19 cellular contexts compared by ENCODE assay signal in the genomic region with DNA sequence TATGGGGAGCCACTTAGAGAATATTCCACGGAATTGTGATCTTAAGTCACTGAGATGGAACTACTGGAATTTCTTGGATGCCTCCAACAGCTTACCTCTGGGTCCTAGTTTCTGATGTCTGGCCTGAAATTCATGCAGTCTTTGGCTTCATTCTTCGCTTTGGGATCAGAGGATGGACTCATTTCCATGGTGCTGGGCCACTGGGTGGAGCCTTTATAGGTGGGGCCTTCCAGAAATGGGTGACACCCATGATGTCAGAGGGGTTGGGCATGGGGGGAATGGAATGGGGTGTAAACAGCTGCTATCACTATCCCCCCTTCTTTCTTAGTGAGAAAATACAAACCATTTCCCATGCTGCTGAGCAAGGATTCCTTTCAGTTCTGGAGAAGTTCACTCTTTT.
A peak's percentile ranks its signal among the peaks of the same experiment; 100 is the strongest.
DNase-seq lines count a peak whose midpoint lies in the region; ATAC-seq and TF ChIP-seq lines count a peak whose summit lies in the region.
"Had no signal": no experiment of that assay in that cellular context is flagged by ENCODE, and none has a peak within 500 bp of the region (broad histone marks: within the 10 kb centered on the region; RNA-seq: fewer than 3 reads in every experiment).

No MANE protein-coding gene starts in this region.

- peak; percentile 74 for ATAC-seq in gastroesophageal sphincter
- no peak for ATAC-seq in GM18868 (IDR thresholded peaks at IDR 0.05; ENCODE audit: unreplicated experiment)
- ATAC-seq: HepG2, PC-3 had no signal

- peak overlapping the region; percentile 53 to 61 for H3K27ac ChIP-seq in ascending aorta
- no peak overlapping the region for H3K27ac ChIP-seq in gastroesophageal sphincter
- peak overlapping the region in 2 of 3 donors; percentile 43 to 69 for H3K27ac ChIP-seq in thyroid gland
- H3K27ac ChIP-seq: C4-2B had no signal

- H3K9me3 ChIP-seq in ascending aorta (no peaks in the 10 kb centered on the region), gastroesophageal sphincter (no peaks in the 10 kb centered on the region), thyroid gland (no peaks in the 10 kb centered on the region)

- peaks cover 11% of the 10 kb centered on the region for H3K9me3 Mint-ChIP-seq in mesothelial cell of epicardium
- H3K9me3 Mint-ChIP-seq: HFFc6 had no signal

- DNase-seq in ascending aorta (ENCODE audit: low spot score in 2 of 2), result no peak
- no peak for DNase-seq in mesothelial cell of epicardium (ENCODE audit: low spot score in 2 of 2, unreplicated experiment in 2 of 2)
- no peak for DNase-seq in thyroid gland
- no peak for DNase-seq in anterior cingulate cortex (lab: John Stamatoyannopoulos, UW)
- no peak for DNase-seq in NCI-H1105 treated with DMSO at 0.1 percent for 48 hours (lab: John Stamatoyannopoulos, UW)
- DNase-seq: AML-193, DND-41, H7, HFFc6, KBM-7, NCI-H187, NCI-H345, NCI-H524 treated with DMSO at 0.1 percent for 48 hours, PC-3, RPMI8226 had no signal

- TF ChIP-seq CTCF in ascending aorta (IDR thresholded peaks at IDR 0.05), result no peak
- TF ChIP-seq CTCF in gastroesophageal sphincter (IDR thresholded peaks at IDR 0.05), result no peak
- TF ChIP-seq CTCF in mesothelial cell of epicardium (IDR thresholded peaks at IDR 0.05; ENCODE audit: unreplicated experiment), result no peak
- TF ChIP-seq CTCF in thyroid gland (IDR thresholded peaks at IDR 0.05), result no peak

- peaks cover 3% of the 10 kb centered on the region for H3K36me3 Mint-ChIP-seq in mesothelial cell of epicardium

- peak overlapping the region; percentile 88 for H3K27ac Mint-ChIP-seq in mesothelial cell of epicardium
- H3K27ac Mint-ChIP-seq: HFFc6 had no signal

- 42 to 57% methylated on average over 2 of the region's 2 CpGs for WGBS in gastroesophageal sphincter (ENCODE audit: low coverage in 1 of 2), 2 donors
- WGBS in thyroid gland, 2 donors, result 60 to 64% methylated on average over 2 of the region's 2 CpGs

- TF ChIP-seq EP300 in gastroesophageal sphincter (IDR thresholded peaks at IDR 0.05), result no peak

- H3K4me3 Mint-ChIP-seq in mesothelial cell of epicardium, result no peak overlapping the region
- H3K4me3 Mint-ChIP-seq: HFFc6 had no signal

- H3K4me1 ChIP-seq in ascending aorta (peaks cover 0 to 18% of the 10 kb centered on the region in 2 donors), gastroesophageal sphincter (no peaks in the 10 kb centered on the region), thyroid gland (peaks cover 9 to 25% of the 10 kb centered on the region in 2 donors)

- TF ChIP-seq POLR2A in gastroesophageal sphincter (IDR thresholded peaks at IDR 0.05) (no peak), thyroid gland (IDR thresholded peaks at IDR 0.05) (no peak)

- H3K4me1 Mint-ChIP-seq in mesothelial cell of epicardium, result peaks cover 32% of the 10 kb centered on the region

- H3K27me3 ChIP-seq in ascending aorta, result no peaks in the 10 kb centered on the region
- H3K27me3 ChIP-seq in gastroesophageal sphincter, result no peaks in the 10 kb centered on the region
- H3K27me3 ChIP-seq in thyroid gland, result no peaks in the 10 kb centered on the region

- H3K36me3 ChIP-seq in ascending aorta (no peaks in the 10 kb centered on the region), gastroesophageal sphincter (no peaks in the 10 kb centered on the region), thyroid gland (no peaks in the 10 kb centered on the region)

- intact Hi-C loops in ascending aorta (cut with DNase I), result no loop called here
- intact Hi-C loops in thyroid gland (cut with DNase I), result no loop called here

- no peaks in the 10 kb centered on the region for H3K27me3 Mint-ChIP-seq in mesothelial cell of epicardium (ENCODE audit: low read depth)

- H3K4me3 ChIP-seq in ascending aorta (no peak overlapping the region), gastroesophageal sphincter (no peak overlapping the region), thyroid gland (replicated peaks in 1 of 3) (no peak overlapping the region)

Comparison
In these comparisons a context has a peak if more than half of its experiments do, and no peak if none do; other contexts are left out.
1. H3K27ac ChIP-seq: peak in ascending aorta (2 of 2) and thyroid gland (2 of 3); none in gastroesophageal sphincter (0 of 4).